Comparison of ENCODE assay signal across 20 cellular contexts in genomic region chr15:62741106-62741505, GRCh38.
"Had no signal": no experiment of that assay in that cellular context is flagged by ENCODE, and none has a peak within 500 bp of the region (broad histone marks: within the 10 kb centered on the region; RNA-seq: fewer than 3 reads in every experiment).

No MANE protein-coding gene starts in this region.

- ATAC-seq: activated CD4-positive, alpha-beta T cell treated with anti-CD3 and anti-CD28 coated beads for 36 hours; esophagus mucosa; gastrocnemius medialis; left cardiac atrium; natural killer cell treated with Interleukin-12 subunit alpha and Interleukin-12 subunit beta and Interleukin-15 and Interleukin-18, amount 100 ng/mL, for 72 hours; T-cell; WTC11 had no signal

- H3K27me3 Mint-ChIP-seq: activated CD4-positive, alpha-beta T cell treated with anti-CD3 and anti-CD28 coated beads for 36 hours; activated naive CD8-positive, alpha-beta T cell treated with anti-CD3 and anti-CD28 coated beads for 36 hours; natural killer cell treated with Interleukin-12 subunit alpha and Interleukin-12 subunit beta and Interleukin-15 and Interleukin-18, amount 100 ng/mL, for 72 hours; T-cell had no signal

- H3K9me3 ChIP-seq: body of pancreas, gastrocnemius medialis, upper lobe of left lung had no signal

- H3K27me3 ChIP-seq: body of pancreas, gastrocnemius medialis, upper lobe of left lung had no signal

- H3K36me3 ChIP-seq: gastrocnemius medialis, upper lobe of left lung had no signal

- H3K4me1 ChIP-seq: body of pancreas had no signal

- DNase-seq: activated CD4-positive, alpha-beta T cell treated with anti-CD3 and anti-CD28 coated beads for 36 hours; activated CD4-positive, alpha-beta T cell treated with anti-CD3 and anti-CD28 coated beads, Interleukin-2, amount 50 U/mL, for 48 hours; activated naive CD4-positive, alpha-beta T cell; activated naive CD8-positive, alpha-beta T cell treated with anti-CD3 and anti-CD28 coated beads for 36 hours; amniotic stem cell; body of pancreas; cortex of kidney; effector CD4-positive, alpha-beta T cell; gastrocnemius medialis; left cardiac atrium; posterior cingulate gyrus; stimulated activated CD4-positive, alpha-beta T cell treated with anti-CD3 and anti-CD28 coated beads, Interleukin-1b, Interleukin-23, amount 100 ng/mL, for 48 hours; stimulated activated CD8-positive, alpha-beta memory T cell treated with anti-CD3 and anti-CD28 coated beads, Interleukin-4, amount 100 ng/mL, for 48 hours; stimulated activated naive CD4-positive, alpha-beta T cell; T-cell; upper lobe of left lung had no signal

- H3K27ac Mint-ChIP-seq: activated CD4-positive, alpha-beta T cell treated with anti-CD3 and anti-CD28 coated beads for 36 hours; activated naive CD8-positive, alpha-beta T cell treated with anti-CD3 and anti-CD28 coated beads for 36 hours; natural killer cell treated with Interleukin-12 subunit alpha and Interleukin-12 subunit beta and Interleukin-15 and Interleukin-18, amount 100 ng/mL, for 72 hours; T-cell; WTC11 had no signal

- H3K36me3 Mint-ChIP-seq: activated naive CD8-positive, alpha-beta T cell treated with anti-CD3 and anti-CD28 coated beads for 36 hours; natural killer cell treated with Interleukin-12 subunit alpha and Interleukin-12 subunit beta and Interleukin-15 and Interleukin-18, amount 100 ng/mL, for 72 hours; T-cell had no signal

- H3K4me3 ChIP-seq: body of pancreas, gastrocnemius medialis, SK-N-MC, upper lobe of left lung had no signal

- H3K9me3 Mint-ChIP-seq: activated naive CD8-positive, alpha-beta T cell treated with anti-CD3 and anti-CD28 coated beads for 36 hours; natural killer cell treated with Interleukin-12 subunit alpha and Interleukin-12 subunit beta and Interleukin-15 and Interleukin-18, amount 100 ng/mL, for 72 hours; T-cell; WTC11 had no signal

- H3K4me3 Mint-ChIP-seq: activated CD4-positive, alpha-beta T cell treated with anti-CD3 and anti-CD28 coated beads for 36 hours; activated naive CD8-positive, alpha-beta T cell treated with anti-CD3 and anti-CD28 coated beads for 36 hours; natural killer cell treated with Interleukin-12 subunit alpha and Interleukin-12 subunit beta and Interleukin-15 and Interleukin-18, amount 100 ng/mL, for 72 hours; T-cell; WTC11 had no signal

- H3K27ac ChIP-seq: body of pancreas, gastrocnemius medialis, SK-N-MC, upper lobe of left lung had no signal
